24 cellular contexts compared by ENCODE assay signal in the genomic region with DNA sequence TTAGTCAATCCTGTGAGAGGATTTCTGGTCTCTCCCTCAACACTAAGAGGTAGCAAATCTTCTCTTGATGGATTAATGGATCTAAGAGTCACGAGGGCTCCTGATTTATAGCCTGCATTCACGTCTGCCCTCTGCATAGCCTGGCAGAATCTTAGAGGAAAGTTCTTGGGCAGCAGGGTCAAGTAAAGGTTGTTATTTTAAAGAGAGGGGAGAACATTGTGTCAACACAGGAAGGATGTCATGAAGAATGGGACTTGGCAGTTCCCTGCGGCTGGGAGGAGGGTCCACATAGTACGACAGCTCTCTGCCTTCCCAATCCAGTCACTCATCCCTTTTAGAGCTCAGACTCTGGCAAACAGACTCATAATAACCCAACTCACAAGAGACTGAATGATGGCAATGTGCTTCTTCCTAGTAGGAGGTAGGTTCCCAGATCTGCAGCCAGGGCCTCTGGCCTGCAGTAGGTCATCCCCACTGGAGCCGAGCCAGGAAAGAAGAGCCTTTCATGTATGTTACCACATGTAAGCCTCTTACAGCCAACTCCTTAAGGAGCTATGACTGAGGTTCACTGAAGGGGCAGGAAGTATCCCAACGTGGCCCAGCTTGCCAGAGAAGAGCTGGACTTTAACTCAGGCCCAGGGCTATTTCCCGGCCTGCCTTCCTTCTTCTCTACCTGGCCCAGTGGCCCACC. TPM values are rescaled to one million over a fixed set of nuclear protein-coding genes. Genes with fewer than 3 reads are reported as not detected.
"Had no signal": no experiment of that assay in that cellular context is flagged by ENCODE, and none has a peak within 500 bp of the region (broad histone marks: within the 10 kb centered on the region; RNA-seq: fewer than 3 reads in every experiment).

No MANE protein-coding gene starts in this region.

- DNase-seq: activated CD4-positive, alpha-beta T cell treated with anti-CD3 and anti-CD28 coated beads, Interleukin-2, amount 50 U/mL, for 1 hour; activated CD8-positive, alpha-beta memory T cell treated with anti-CD3 and anti-CD28 coated beads, Interleukin-2, amount 50 U/mL, for 48 hours; activated effector memory CD4-positive, alpha-beta T cell treated with Interleukin-2 at 50 U/mL for 16 hours; activated naive CD4-positive, alpha-beta T cell treated with anti-CD3 and anti-CD28 coated beads, Interleukin-2, amount 10 ng/mL, durations not matched to agents 7 days and 5 days; activated naive CD8-positive, alpha-beta T cell treated with anti-CD3 and anti-CD28 coated beads, Interleukin-2, amount 50 U/mL, for 24 hours; activated T-cell treated with anti-CD3 and anti-CD28 coated beads, Interleukin-2, amount 50 U/mL, for 48 hours; cortex of kidney; effector CD8-positive, alpha-beta T cell; esophagus squamous epithelium; foreskin fibroblast; lower lobe of right lung; occipital lobe; right cardiac atrium; stimulated activated CD4-positive, alpha-beta T cell treated with anti-CD3 and anti-CD28 coated beads, Interleukin-2, amount 100 ng/mL, for 48 hours; stomach; T1000; trophoblast cell had no signal

- H3K36me3 ChIP-seq: ascending aorta, breast epithelium, esophagus squamous epithelium, lower lobe of right lung, stomach had no signal

- H3K4me1 Mint-ChIP-seq: activated naive CD4-positive, alpha-beta T cell treated with anti-CD3 and anti-CD28 coated beads, Interleukin-2, amount 10 ng/mL, durations not matched to agents 7 days and 5 days; activated naive CD8-positive, alpha-beta T cell treated with anti-CD3 and anti-CD28 coated beads, Interleukin-2, amount 50 U/mL, for 24 hours had no signal

- H3K27ac Mint-ChIP-seq: activated naive CD4-positive, alpha-beta T cell treated with anti-CD3 and anti-CD28 coated beads, Interleukin-2, amount 10 ng/mL, durations not matched to agents 7 days and 5 days; activated naive CD8-positive, alpha-beta T cell treated with anti-CD3 and anti-CD28 coated beads, Interleukin-2, amount 50 U/mL, for 24 hours; mesothelial cell of epicardium; progenitor cell of endocrine pancreas had no signal

- H3K9me3 ChIP-seq: ascending aorta, breast epithelium, esophagus squamous epithelium, lower lobe of right lung had no signal

- H3K27ac ChIP-seq: ascending aorta, breast epithelium, esophagus squamous epithelium, lower lobe of right lung, skin epidermis, stomach had no signal

- H3K9me3 Mint-ChIP-seq: activated naive CD4-positive, alpha-beta T cell treated with anti-CD3 and anti-CD28 coated beads, Interleukin-2, amount 10 ng/mL, durations not matched to agents 7 days and 5 days; activated naive CD8-positive, alpha-beta T cell treated with anti-CD3 and anti-CD28 coated beads, Interleukin-2, amount 50 U/mL, for 24 hours; mesothelial cell of epicardium; nephron had no signal

- H3K4me1 ChIP-seq: ascending aorta, breast epithelium, esophagus squamous epithelium, lower lobe of right lung had no signal

- ATAC-seq: activated CD4-positive, CD25-positive, alpha-beta regulatory T cell treated with anti-CD3 and anti-CD28 coated beads, Interleukin-2, amount 50 U/mL, for 24 hours; activated naive CD8-positive, alpha-beta T cell treated with anti-CD3 and anti-CD28 coated beads, Interleukin-2, amount 50 U/mL, for 24 hours; lower lobe of right lung had no signal

- H3K4me3 Mint-ChIP-seq: activated naive CD4-positive, alpha-beta T cell treated with anti-CD3 and anti-CD28 coated beads, Interleukin-2, amount 10 ng/mL, durations not matched to agents 7 days and 5 days; activated naive CD8-positive, alpha-beta T cell treated with anti-CD3 and anti-CD28 coated beads, Interleukin-2, amount 50 U/mL, for 24 hours; mesothelial cell of epicardium; nephron had no signal

- H3K27me3 ChIP-seq: ascending aorta, breast epithelium had no signal

- H3K36me3 Mint-ChIP-seq: activated naive CD4-positive, alpha-beta T cell treated with anti-CD3 and anti-CD28 coated beads, Interleukin-2, amount 10 ng/mL, durations not matched to agents 7 days and 5 days; mesothelial cell of epicardium had no signal

- H3K4me3 ChIP-seq: ascending aorta, breast epithelium, esophagus squamous epithelium, lower lobe of right lung, skin epidermis, stomach had no signal

RNA-seq across cellular contexts. Expression of a gene that starts 42.8 kb away (rescaled TPM):
- total RNA-seq: ascending aorta, progenitor cell of endocrine pancreas, right cardiac atrium had no signal
